In the genomic region with DNA sequence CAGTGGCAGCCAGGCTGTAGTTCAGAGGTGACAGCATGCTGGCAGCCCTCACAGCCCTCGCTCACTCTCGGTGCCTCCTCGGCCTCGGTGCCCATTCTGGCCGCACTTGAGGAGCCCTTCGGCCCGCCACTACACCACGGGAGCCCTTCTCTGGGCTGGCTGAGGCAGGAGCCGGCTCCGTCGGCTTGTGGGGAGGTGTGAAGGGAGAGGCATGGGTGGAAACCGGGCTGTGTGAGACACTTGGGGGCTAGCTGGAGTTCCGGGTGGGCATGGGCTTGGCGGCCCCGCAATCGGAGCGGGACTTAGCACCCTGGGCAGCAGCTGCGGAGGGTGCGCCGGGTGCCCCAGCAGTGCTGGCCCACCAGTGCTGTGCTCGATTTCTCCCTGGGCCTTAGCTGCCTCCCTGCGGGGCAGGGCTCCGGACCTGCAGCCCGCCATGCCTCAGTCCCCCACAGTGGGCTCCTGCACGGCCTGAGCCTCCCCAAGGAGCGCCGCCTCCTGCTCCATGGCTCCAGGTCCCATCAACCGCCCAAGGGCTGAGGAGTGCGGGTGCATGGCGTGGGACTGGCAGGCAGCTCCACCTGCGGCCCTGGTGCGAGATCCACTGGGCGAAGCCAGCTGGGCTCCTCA, we compare ENCODE assay signal across 39 cellular contexts.
"Had no signal": no experiment of that assay in that cellular context is flagged by ENCODE, and none has a peak within 500 bp of the region (broad histone marks: within the 10 kb centered on the region; RNA-seq: fewer than 3 reads in every experiment).

No MANE protein-coding gene starts in this region.

- H3K27me3 Mint-ChIP-seq: activated naive CD4-positive, alpha-beta T cell treated with anti-CD3 and anti-CD28 coated beads, Interleukin-2, amount 10 ng/mL, durations not matched to agents 7 days and 5 days; activated naive CD4-positive, alpha-beta T cell treated with anti-CD3 and anti-CD28 coated beads, Interleukin-2, amount 50 U/mL, for 24 hours; activated naive CD8-positive, alpha-beta T cell treated with anti-CD3 and anti-CD28 coated beads for 36 hours; activated naive CD8-positive, alpha-beta T cell treated with anti-CD3 and anti-CD28 coated beads, Interleukin-2, amount 10 ng/mL, durations not matched to agents 7 days and 5 days; activated naive CD8-positive, alpha-beta T cell treated with anti-CD3 and anti-CD28 coated beads, Interleukin-2, amount 50 U/mL, for 24 hours; activated T-cell treated with anti-CD3 and anti-CD28 coated beads, Interleukin-2, amount 50 U/mL, for 24 hours; brain had no signal

- H3K4me3 Mint-ChIP-seq: activated naive CD4-positive, alpha-beta T cell treated with anti-CD3 and anti-CD28 coated beads for 36 hours; activated naive CD4-positive, alpha-beta T cell treated with anti-CD3 and anti-CD28 coated beads, Interleukin-2, amount 10 ng/mL, durations not matched to agents 7 days and 5 days; activated naive CD4-positive, alpha-beta T cell treated with anti-CD3 and anti-CD28 coated beads, Interleukin-2, amount 50 U/mL, for 24 hours; activated naive CD8-positive, alpha-beta T cell; activated naive CD8-positive, alpha-beta T cell treated with anti-CD3 and anti-CD28 coated beads for 36 hours; activated naive CD8-positive, alpha-beta T cell treated with anti-CD3 and anti-CD28 coated beads, Interleukin-2, amount 10 ng/mL, durations not matched to agents 7 days and 5 days; activated naive CD8-positive, alpha-beta T cell treated with anti-CD3 and anti-CD28 coated beads, Interleukin-2, amount 50 U/mL, for 24 hours; activated T-cell treated with anti-CD3 and anti-CD28 coated beads, Interleukin-2, amount 50 U/mL, for 24 hours; activated T-cell treated with anti-CD3 and anti-CD28 coated beads, Interleukin-2, amount 50 U/mL, for 4 hours; activated T-cell treated with anti-CD3 and anti-CD28 coated beads, Interleukin-2, amount 50 U/mL, for 72 hours; activated T-helper 1 cell treated with anti-CD3 and anti-CD28 coated beads, Interleukin-12 subunit alpha, Interleukin-12 subunit beta, Interleukin-2, Interleukin-4 antibody, amounts not matched to agents 30 ng/mL and 10 ng/mL and 1 ng/mL, durations not matched to agents 14 hours and 24 hours and 36 hours; activated T-helper 17 cell treated with anti-CD3 and anti-CD28 coated beads, Interleukin-2, amount 50 U/mL, for 72 hours; brain; central memory CD8-positive, alpha-beta T cell had no signal

- H3K36me3 Mint-ChIP-seq: activated naive CD4-positive, alpha-beta T cell treated with anti-CD3 and anti-CD28 coated beads, Interleukin-2, amount 10 ng/mL, durations not matched to agents 7 days and 5 days; activated naive CD4-positive, alpha-beta T cell treated with anti-CD3 and anti-CD28 coated beads, Interleukin-2, amount 50 U/mL, for 24 hours; activated naive CD4-positive, alpha-beta T cell treated with anti-CD3 and anti-CD28 coated beads, Interleukin-2, amount 50 U/mL, for 72 hours; activated naive CD8-positive, alpha-beta T cell; activated naive CD8-positive, alpha-beta T cell treated with anti-CD3 and anti-CD28 coated beads for 36 hours; activated naive CD8-positive, alpha-beta T cell treated with anti-CD3 and anti-CD28 coated beads, Interleukin-2, amount 10 ng/mL, durations not matched to agents 7 days and 5 days; brain had no signal

- H3K36me3 ChIP-seq: adrenal gland, ascending aorta, brain microvascular endothelial cell, breast epithelium, cardiac muscle cell had no signal

- H3K9me3 ChIP-seq: adrenal gland, ascending aorta, body of pancreas, breast epithelium had no signal

- H3K4me1 Mint-ChIP-seq: activated naive CD4-positive, alpha-beta T cell treated with anti-CD3 and anti-CD28 coated beads, Interleukin-2, amount 10 ng/mL, durations not matched to agents 7 days and 5 days; activated naive CD4-positive, alpha-beta T cell treated with anti-CD3 and anti-CD28 coated beads, Interleukin-2, amount 50 U/mL, for 24 hours; activated naive CD8-positive, alpha-beta T cell treated with anti-CD3 and anti-CD28 coated beads for 36 hours; activated naive CD8-positive, alpha-beta T cell treated with anti-CD3 and anti-CD28 coated beads, Interleukin-2, amount 10 ng/mL, durations not matched to agents 7 days and 5 days; activated naive CD8-positive, alpha-beta T cell treated with anti-CD3 and anti-CD28 coated beads, Interleukin-2, amount 50 U/mL, for 24 hours; activated T-helper 17 cell treated with anti-CD3 and anti-CD28 coated beads, Interleukin-2, amount 50 U/mL, for 72 hours; brain; central memory CD8-positive, alpha-beta T cell had no signal

- H3K27ac Mint-ChIP-seq: activated naive CD4-positive, alpha-beta T cell treated with anti-CD3 and anti-CD28 coated beads for 36 hours; activated naive CD4-positive, alpha-beta T cell treated with anti-CD3 and anti-CD28 coated beads, Interleukin-2, amount 10 ng/mL, durations not matched to agents 7 days and 5 days; activated naive CD4-positive, alpha-beta T cell treated with anti-CD3 and anti-CD28 coated beads, Interleukin-2, amount 50 U/mL, for 24 hours; activated naive CD4-positive, alpha-beta T cell treated with anti-CD3 and anti-CD28 coated beads, Interleukin-2, amount 50 U/mL, for 72 hours; activated naive CD8-positive, alpha-beta T cell; activated naive CD8-positive, alpha-beta T cell treated with anti-CD3 and anti-CD28 coated beads for 36 hours; activated naive CD8-positive, alpha-beta T cell treated with anti-CD3 and anti-CD28 coated beads, Interleukin-2, amount 10 ng/mL, durations not matched to agents 7 days and 5 days; activated naive CD8-positive, alpha-beta T cell treated with anti-CD3 and anti-CD28 coated beads, Interleukin-2, amount 50 U/mL, for 24 hours; activated T-cell treated with anti-CD3 and anti-CD28 coated beads, Interleukin-2, amount 50 U/mL, for 24 hours; activated T-cell treated with anti-CD3 and anti-CD28 coated beads, Interleukin-2, amount 50 U/mL, for 72 hours; activated T-helper 1 cell treated with anti-CD3 and anti-CD28 coated beads, Interleukin-12 subunit alpha, Interleukin-12 subunit beta, Interleukin-2, Interleukin-4 antibody, amounts not matched to agents 30 ng/mL and 10 ng/mL and 1 ng/mL, durations not matched to agents 14 hours and 24 hours and 36 hours; activated T-helper 17 cell treated with anti-CD3 and anti-CD28 coated beads, Interleukin-2, amount 50 U/mL, for 72 hours; activated T-helper 2 cell treated with anti-CD3 and anti-CD28 coated beads, Interferon-gamma antibody, Interleukin-2, Interleukin-4, amounts not matched to agents 10 μg/mL and 5 μg/mL and 100 μg/mL, durations not matched to agents 14 hours and 24 hours and 36 hours; brain had no signal

- H3K27ac ChIP-seq: adrenal gland, ascending aorta, body of pancreas, brain microvascular endothelial cell, breast epithelium, cardiac muscle cell had no signal

- H3K4me1 ChIP-seq: adrenal gland, ascending aorta, body of pancreas, breast epithelium had no signal

- H3K9me3 Mint-ChIP-seq: activated naive CD4-positive, alpha-beta T cell treated with anti-CD3 and anti-CD28 coated beads, Interleukin-2, amount 50 U/mL, for 24 hours; activated naive CD8-positive, alpha-beta T cell treated with anti-CD3 and anti-CD28 coated beads, Interleukin-2, amount 10 ng/mL, durations not matched to agents 7 days and 5 days; activated T-helper 1 cell treated with anti-CD3 and anti-CD28 coated beads, Interleukin-12 subunit alpha, Interleukin-12 subunit beta, Interleukin-2, Interleukin-4 antibody, amounts not matched to agents 30 ng/mL and 10 ng/mL and 1 ng/mL, durations not matched to agents 14 hours and 24 hours and 36 hours; central memory CD8-positive, alpha-beta T cell had no signal

- H3K4me3 ChIP-seq: adrenal gland, ascending aorta, body of pancreas, breast epithelium, cardiac muscle cell had no signal

- DNase-seq: activated effector memory CD4-positive, alpha-beta T cell treated with anti-CD3 and anti-CD28 coated beads, Interleukin-2, amount 50 U/mL, for 16 hours; activated effector memory CD4-positive, alpha-beta T cell treated with Interleukin-2 at 50 U/mL for 16 hours; activated gamma-delta T cell; activated gamma-delta T cell treated with Interleukin-2 at 50 U/mL for 16 hours; activated naive CD4-positive, alpha-beta T cell; activated naive CD4-positive, alpha-beta T cell treated with anti-CD3 and anti-CD28 coated beads for 36 hours; activated naive CD4-positive, alpha-beta T cell treated with anti-CD3 and anti-CD28 coated beads, Interleukin-2, amount 10 ng/mL, durations not matched to agents 7 days and 5 days; activated naive CD4-positive, alpha-beta T cell treated with anti-CD3 and anti-CD28 coated beads, Interleukin-2, amount 50 U/mL, for 16 hours; activated naive CD4-positive, alpha-beta T cell treated with Interleukin-2 at 50 U/mL for 16 hours; activated naive CD8-positive, alpha-beta T cell treated with anti-CD3 and anti-CD28 coated beads for 36 hours; activated naive CD8-positive, alpha-beta T cell treated with anti-CD3 and anti-CD28 coated beads, Interleukin-2, amount 10 ng/mL, durations not matched to agents 7 days and 5 days; activated naive CD8-positive, alpha-beta T cell treated with anti-CD3 and anti-CD28 coated beads, Interleukin-2, amount 50 U/mL, for 24 hours; activated T-cell treated with anti-CD3 and anti-CD28 coated beads for 4 hours; activated T-cell treated with anti-CD3 and anti-CD28 coated beads, Interleukin-2, amount 50 U/mL, for 1 hour; activated T-cell treated with anti-CD3 and anti-CD28 coated beads, Interleukin-2, amount 50 U/mL, for 24 hours; activated T-cell treated with anti-CD3 and anti-CD28 coated beads, Interleukin-2, amount 50 U/mL, for 4 hours; activated T-cell treated with anti-CD3 and anti-CD28 coated beads, Interleukin-2, amount 50 U/mL, for 48 hours; activated T-cell treated with anti-CD3 and anti-CD28 coated beads, Interleukin-2, amount 50 U/mL, for 72 hours; adrenal gland; amniotic stem cell; amygdala; anterior cingulate cortex; aorta; body of pancreas; brain microvascular endothelial cell; caudate nucleus; central memory CD4-positive, alpha-beta T cell; cerebellar nuclear complex had no signal

- ATAC-seq: activated naive CD4-positive, alpha-beta T cell treated with anti-CD3 and anti-CD28 coated beads, Interleukin-2, amount 50 U/mL, for 72 hours; activated naive CD8-positive, alpha-beta T cell treated with anti-CD3 and anti-CD28 coated beads, Interleukin-2, amount 50 U/mL, for 24 hours; activated T-cell treated with anti-CD3 and anti-CD28 coated beads, Interleukin-2, amount 50 U/mL, for 4 hours; activated T-cell treated with anti-CD3 and anti-CD28 coated beads, Interleukin-2, amount 50 U/mL, for 72 hours; activated T-helper 17 cell treated with anti-CD3 and anti-CD28 coated beads, Interleukin-2, amount 50 U/mL, for 72 hours; body of pancreas had no signal

- H3K27me3 ChIP-seq: adrenal gland, ascending aorta, body of pancreas, brain microvascular endothelial cell, breast epithelium, cardiac muscle cell had no signal
